ENCODE assay signal across 1 cellular context in the genomic region with DNA sequence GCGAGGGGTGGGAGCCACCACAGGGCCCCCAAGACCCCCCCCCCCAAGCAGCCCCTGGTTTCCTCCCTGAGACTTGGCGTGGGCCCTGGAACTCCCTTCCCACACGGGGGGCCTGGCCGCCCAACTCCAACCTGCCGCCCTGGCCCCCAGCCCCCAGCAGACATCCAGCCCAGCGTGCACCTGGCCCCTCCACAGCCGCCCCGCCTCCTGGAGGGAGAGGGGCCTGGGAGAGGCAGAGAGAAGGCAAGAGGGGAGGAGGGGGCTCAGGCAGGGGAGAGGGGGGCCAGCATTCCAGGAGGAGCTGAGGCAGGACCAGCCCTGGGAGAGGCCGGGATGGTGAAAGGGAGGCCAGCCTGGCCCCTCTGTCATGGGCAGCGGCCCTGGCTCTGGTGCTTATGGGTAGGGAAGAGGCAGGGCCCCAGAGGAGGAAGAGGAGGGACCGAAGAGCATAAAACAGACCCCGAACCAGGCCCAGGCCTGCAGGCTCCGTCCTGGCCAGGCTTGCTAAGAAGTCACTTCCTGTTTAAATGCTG.
TF ChIP-seq lines count a peak whose summit lies in the region.

No MANE protein-coding gene starts in this region.

TF ChIP-seq in SK-N-SH, 30 proteins besides CTCF, POLR2A, EP300 and RAD21 (continued from another document):
- TF ChIP-seq, protein P1, sequence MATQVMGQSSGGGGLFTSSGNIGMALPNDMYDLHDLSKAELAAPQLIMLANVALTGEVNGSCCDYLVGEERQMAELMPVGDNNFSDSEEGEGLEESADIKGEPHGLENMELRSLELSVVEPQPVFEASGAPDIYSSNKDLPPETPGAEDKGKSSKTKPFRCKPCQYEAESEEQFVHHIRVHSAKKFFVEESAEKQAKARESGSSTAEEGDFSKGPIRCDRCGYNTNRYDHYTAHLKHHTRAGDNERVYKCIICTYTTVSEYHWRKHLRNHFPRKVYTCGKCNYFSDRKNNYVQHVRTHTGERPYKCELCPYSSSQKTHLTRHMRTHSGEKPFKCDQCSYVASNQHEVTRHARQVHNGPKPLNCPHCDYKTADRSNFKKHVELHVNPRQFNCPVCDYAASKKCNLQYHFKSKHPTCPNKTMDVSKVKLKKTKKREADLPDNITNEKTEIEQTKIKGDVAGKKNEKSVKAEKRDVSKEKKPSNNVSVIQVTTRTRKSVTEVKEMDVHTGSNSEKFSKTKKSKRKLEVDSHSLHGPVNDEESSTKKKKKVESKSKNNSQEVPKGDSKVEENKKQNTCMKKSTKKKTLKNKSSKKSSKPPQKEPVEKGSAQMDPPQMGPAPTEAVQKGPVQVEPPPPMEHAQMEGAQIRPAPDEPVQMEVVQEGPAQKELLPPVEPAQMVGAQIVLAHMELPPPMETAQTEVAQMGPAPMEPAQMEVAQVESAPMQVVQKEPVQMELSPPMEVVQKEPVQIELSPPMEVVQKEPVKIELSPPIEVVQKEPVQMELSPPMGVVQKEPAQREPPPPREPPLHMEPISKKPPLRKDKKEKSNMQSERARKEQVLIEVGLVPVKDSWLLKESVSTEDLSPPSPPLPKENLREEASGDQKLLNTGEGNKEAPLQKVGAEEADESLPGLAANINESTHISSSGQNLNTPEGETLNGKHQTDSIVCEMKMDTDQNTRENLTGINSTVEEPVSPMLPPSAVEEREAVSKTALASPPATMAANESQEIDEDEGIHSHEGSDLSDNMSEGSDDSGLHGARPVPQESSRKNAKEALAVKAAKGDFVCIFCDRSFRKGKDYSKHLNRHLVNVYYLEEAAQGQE (IDR thresholded peaks at IDR 0.05; ENCODE audit: low read depth, low read length) = no peak
- TF ChIP-seq SIN3A (IDR thresholded peaks at IDR 0.05; ENCODE audit: borderline replicate concordance, low read depth, low read length) = no peak
- no peak for TF ChIP-seq POLR2AphosphoS5 (IDR thresholded peaks at IDR 0.05; ENCODE audit: low read depth, low read length)
- no peak for TF ChIP-seq MEF2A (IDR thresholded peaks at IDR 0.05; ENCODE audit: borderline replicate concordance, low read depth)
- TF ChIP-seq FOSL2 (IDR thresholded peaks at IDR 0.05; ENCODE audit: borderline replicate concordance, low read depth) = no peak
- no peak for TF ChIP-seq TEAD4 (IDR thresholded peaks at IDR 0.05; ENCODE audit: borderline replicate concordance, insufficient read depth)
- TF ChIP-seq TAF1 (IDR thresholded peaks at IDR 0.05; ENCODE audit: borderline replicate concordance, low read depth, low read length) = no peak
- TF ChIP-seq RFX5 (IDR thresholded peaks at IDR 0.05; ENCODE audit: low read length) = no peak
- TF ChIP-seq RXRA (IDR thresholded peaks at IDR 0.05; ENCODE audit: borderline replicate concordance, low read depth) = no peak
- no peak for TF ChIP-seq JUND (IDR thresholded peaks at IDR 0.05)
- TF ChIP-seq FOXM1 (IDR thresholded peaks at IDR 0.05; ENCODE audit: low read depth) = no peak
- TF ChIP-seq FOXJ3 (CRISPR knock-in tag; IDR thresholded peaks at IDR 0.05) = no peak
- TF ChIP-seq CHD2 (IDR thresholded peaks at IDR 0.05; ENCODE audit: low read length, partially characterized antibody) = no peak
